In genomic region chr7:128939075-128939860, GRCh38 we compare ENCODE assay signal across 10 cellular contexts. TPM values are rescaled to one million over a fixed set of nuclear protein-coding genes. Genes with fewer than 3 reads are reported as not detected.
A peak's percentile ranks its signal among the peaks of the same experiment; 100 is the strongest.
DNase-seq lines count a peak whose midpoint lies in the region; FAIRE-seq and TF ChIP-seq lines count a peak whose summit lies in the region.
"Had no signal": no experiment of that assay in that cellular context is flagged by ENCODE, and none has a peak within 500 bp of the region (broad histone marks: within the 10 kb centered on the region; RNA-seq: fewer than 3 reads in every experiment).

No MANE protein-coding gene starts in this region.

- H2AFZ ChIP-seq in KMS-11 (ENCODE audit: low read depth), result no peak overlapping the region

- TF ChIP-seq CTCF in KMS-11 (conservative IDR thresholded peaks at IDR 0.05; ENCODE audit: low read depth, low read length), result no peak
- no peak for TF ChIP-seq CTCF in endodermal cell (conservative IDR thresholded peaks at IDR 0.05)
- TF ChIP-seq CTCF in progenitor cell of endocrine pancreas (IDR thresholded peaks at IDR 0.05; ENCODE audit: unreplicated experiment), result no peak

- no peak for DNase-seq in endodermal cell
- no peak for DNase-seq in progenitor cell of endocrine pancreas (ENCODE audit: low spot score, unreplicated experiment)
- DNase-seq in frontal cortex (ENCODE audit: low spot score in 2 of 2), result no peak
- DNase-seq in AG08395 (ENCODE audit: low spot score), result no peak
- no peak for DNase-seq in NCI-H146 (lab: John Stamatoyannopoulos, UW)
- DNase-seq: thyroid gland had no signal

- no peaks in the 10 kb centered on the region for H4K20me1 ChIP-seq in KMS-11 (ENCODE audit: insufficient read depth)

- FAIRE-seq in frontal cortex (lab: Jason Lieb, UNC), result no peak
- FAIRE-seq: RCC 7860 had no signal

- H3K4me1 Mint-ChIP-seq in endodermal cell, result peaks cover 4% of the 10 kb centered on the region
- H3K4me1 Mint-ChIP-seq in progenitor cell of endocrine pancreas (ENCODE audit: low read depth), result peaks cover 4% of the 10 kb centered on the region

- H3K4me1 ChIP-seq in KMS-11 (ENCODE audit: low read depth, poor library complexity, severe bottlenecking), result peaks cover 44% of the 10 kb centered on the region
- no peaks in the 10 kb centered on the region for H3K4me1 ChIP-seq in endodermal cell (ENCODE audit: control insufficient read depth, insufficient read depth, low read length)

- H3K27ac Mint-ChIP-seq in endodermal cell, result no peak overlapping the region
- no peak overlapping the region for H3K27ac Mint-ChIP-seq in progenitor cell of endocrine pancreas

- TF ChIP-seq POLR2A in GM18526 (IDR thresholded peaks at IDR 0.05; ENCODE audit: extremely low read depth, insufficient read length), result peak; percentile 56

- peak overlapping the region; percentile 54 for H3K4me2 ChIP-seq in KMS-11

- peak overlapping the region; percentile 38 for H3K27ac ChIP-seq in KMS-11
- H3K27ac ChIP-seq in endodermal cell (ENCODE audit: low read depth, low read length), result no peak overlapping the region
- peak overlapping the region in 19 of 21 experiments; percentile 20 to 90 (median 82) for H3K27ac ChIP-seq in skin epidermis
- H3K27ac ChIP-seq: thyroid gland had no signal

- no peaks in the 10 kb centered on the region for H3K9me3 Mint-ChIP-seq in endodermal cell
- no peaks in the 10 kb centered on the region for H3K9me3 Mint-ChIP-seq in progenitor cell of endocrine pancreas (ENCODE audit: low read depth)

- 88 to 94% methylated on average over 4 to 6 of the region's 7 CpGs for WGBS in endodermal cell (ENCODE audit: insufficient coverage in 1 of 2, insufficient read length in 1 of 2), 2 experiments

- H3K27me3 Mint-ChIP-seq in endodermal cell (ENCODE audit: insufficient read depth), result peaks cover 63% of the 10 kb centered on the region
- H3K27me3 Mint-ChIP-seq in progenitor cell of endocrine pancreas, result peaks cover 48% of the 10 kb centered on the region

- H3K27me3 ChIP-seq in KMS-11 (ENCODE audit: insufficient read depth, low read depth), result no peaks in the 10 kb centered on the region
- peaks cover 55% of the 10 kb centered on the region for H3K27me3 ChIP-seq in endodermal cell (ENCODE audit: control insufficient read depth, insufficient read depth, low read length, poor library complexity, severe bottlenecking)
- H3K27me3 ChIP-seq: thyroid gland had no signal

- H3K9ac ChIP-seq in KMS-11 (peak overlapping the region; percentile 29; the same call in 1 of the 2 replicates), endodermal cell (ENCODE audit: extremely low read depth, low read length, poor library complexity, severe bottlenecking) (no peak overlapping the region)

- no peak overlapping the region for H3K4me3 ChIP-seq in KMS-11 (IDR thresholded peaks at IDR 0.05; ENCODE audit: insufficient read depth, low read depth, low read length)
- no peak overlapping the region for H3K4me3 ChIP-seq in endodermal cell (ENCODE audit: low read length)
- H3K4me3 ChIP-seq in skin epidermis, result peak overlapping the region; percentile 50 to 72 (median 65)

- H3K9me3 ChIP-seq in endodermal cell (ENCODE audit: control insufficient read depth, low read length), result no peaks in the 10 kb centered on the region
- H3K9me3 ChIP-seq: thyroid gland had no signal

- H3K4me3 Mint-ChIP-seq in endodermal cell (peak overlapping the region; percentile 56), progenitor cell of endocrine pancreas (ENCODE audit: low read depth) (no peak overlapping the region)

- H3K36me3 Mint-ChIP-seq in endodermal cell (ENCODE audit: low read depth), result no peaks in the 10 kb centered on the region
- no peaks in the 10 kb centered on the region for H3K36me3 Mint-ChIP-seq in progenitor cell of endocrine pancreas (ENCODE audit: insufficient read depth)

- H3K36me3 ChIP-seq in KMS-11 (ENCODE audit: insufficient read depth) (no peaks in the 10 kb centered on the region), endodermal cell (ENCODE audit: control insufficient read depth, insufficient read depth, low read length) (no peaks in the 10 kb centered on the region)
- H3K36me3 ChIP-seq: thyroid gland had no signal

- no peaks in the 10 kb centered on the region for H3K79me2 ChIP-seq in KMS-11 (ENCODE audit: insufficient read depth, low read depth)

RNA-seq across cellular contexts. Expression of gene IRF5, which starts 1.5 kb away (rescaled TPM):
- total RNA-seq in endodermal cell, result under 1 TPM; 0.31 to 0.53 TPM
- polyA plus RNA-seq in endodermal cell (2013, experiment 1 of 2), result 0.14 TPM
- polyA plus RNA-seq in endodermal cell (2013, experiment 2 of 2), result 0.17 TPM
- total RNA-seq in progenitor cell of endocrine pancreas, result 0.44 and 0.69 TPM in 2 replicates
- total RNA-seq in frontal cortex, result 1.2 TPM

RNA-seq across cellular contexts. Expression of gene KCP, which starts 28.8 kb away (rescaled TPM):
- total RNA-seq in endodermal cell, result 10 to 100 TPM; 21.1 to 33.3 TPM
- polyA plus RNA-seq in endodermal cell (2013, experiment 1 of 2), result 8.3 TPM
- 6.5 TPM for polyA plus RNA-seq in endodermal cell (2013, experiment 2 of 2)
- total RNA-seq in progenitor cell of endocrine pancreas, result 6.8 and 8.5 TPM in 2 replicates
- total RNA-seq in frontal cortex, result 0.41 TPM

Comparison
In these comparisons a context has a peak if more than half of its experiments do, and no peak if none do; other contexts are left out.
1. H3K4me3 ChIP-seq: peak in skin epidermis (7 of 7); none in KMS-11 (single experiment) and endodermal cell (single experiment).